ENCODE assay signal across 8 cellular contexts in the genomic region with DNA sequence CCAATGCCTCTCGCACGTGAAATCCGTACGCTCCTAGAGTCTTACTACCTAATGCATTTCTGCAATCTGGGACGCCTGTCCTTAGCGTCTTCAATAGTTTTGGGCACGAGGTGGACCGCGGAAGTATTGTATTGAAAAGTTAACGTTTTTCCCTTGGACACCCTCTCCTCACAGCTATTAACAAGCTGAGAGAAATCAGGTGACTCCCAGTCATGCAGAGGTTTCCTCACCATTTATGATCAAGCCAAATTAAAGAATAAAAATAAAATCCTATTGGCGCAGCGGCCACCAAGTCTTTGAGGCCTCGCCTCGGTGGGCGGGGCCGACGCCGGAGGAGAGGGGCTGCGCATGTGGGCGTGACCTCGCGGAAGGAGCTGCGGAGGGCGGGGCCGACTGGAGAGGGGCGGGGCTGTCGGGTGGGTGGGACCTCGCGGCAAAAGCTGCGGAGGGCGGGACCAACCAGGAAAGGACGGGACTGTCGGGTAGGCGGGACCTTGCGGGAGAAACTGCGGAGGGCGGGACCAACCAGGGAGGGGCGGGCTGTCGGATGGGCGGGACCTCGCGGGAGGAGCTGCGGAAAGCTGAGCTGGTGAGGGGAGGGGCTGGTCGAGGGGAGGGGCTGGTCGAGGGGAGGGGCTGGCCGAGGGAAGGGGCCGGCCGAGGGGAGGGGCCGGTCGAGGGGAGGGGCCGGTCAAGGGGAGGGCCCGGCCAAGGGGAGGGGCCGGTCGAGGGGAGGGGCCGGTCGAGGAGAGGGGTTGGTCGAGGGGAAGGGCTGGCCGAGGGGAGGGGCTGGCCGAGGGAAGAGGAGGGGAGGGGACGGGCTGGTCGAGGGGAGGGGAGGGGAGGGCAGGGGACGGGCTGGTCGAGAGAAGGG. TPM values are rescaled to one million over a fixed set of nuclear protein-coding genes. Genes with fewer than 3 reads are reported as not detected.
DNase-seq lines count a peak whose midpoint lies in the region; ATAC-seq and TF ChIP-seq lines count a peak whose summit lies in the region.

No MANE protein-coding gene starts in this region.

- H3K9ac ChIP-seq in HUES48 (ENCODE audit: low read depth, low read length) = no peak overlapping the region

- H3K27ac ChIP-seq in C4-2B = peak overlapping the region; percentile 69
- H3K27ac ChIP-seq in HUES48 (ENCODE audit: low read depth, low read length) = no peak overlapping the region

- H3K4me3 Mint-ChIP-seq in activated CD8-positive, alpha-beta memory T cell treated with anti-CD3 and anti-CD28 coated beads, Interleukin-2, amount 10 ng/mL, durations not matched to agents 7 days and 5 days = peak overlapping the region; percentile 49
- H3K4me3 Mint-ChIP-seq in effector memory CD8-positive, alpha-beta T cell = peak overlapping the region; percentile 89 to 93
- H3K4me3 Mint-ChIP-seq in memory B cell = peak overlapping the region; percentile 88

- 0 out of 2 replicates have a peak, but pooled peaks cover 3% of the 10 kb centered on the region for H3K36me3 ChIP-seq in HUES48 (ENCODE audit: control insufficient read depth, insufficient read depth, low read length)

- no peak for TF ChIP-seq CTCF in C4-2B (conservative IDR thresholded peaks at IDR 0.05)

- peak overlapping the region; percentile 55 for H3K4me3 ChIP-seq in HUES48 (ENCODE audit: low read depth, low read length)

- CTCF ChIA-PET in activated CD8-positive, alpha-beta memory T cell treated with anti-CD3 and anti-CD28 coated beads, Interleukin-2, amount 10 ng/mL, durations not matched to agents 7 days and 5 days (lab: Charles Lee) = interaction anchor here (0.7 to 1.6 kb wide), 9 partner anchors 11 to 193 kb away, joined by 3 to 10 read pairs (median 4); no protein-coding TSS in a partner anchor

- peaks cover 23% of the 10 kb centered on the region for H3K27me3 ChIP-seq in HUES48 (ENCODE audit: control insufficient read depth, insufficient read depth, low read length)

- peaks cover 7% of the 10 kb centered on the region for H3K4me1 ChIP-seq in HUES48 (ENCODE audit: control insufficient read depth, insufficient read depth, low read length)

- peak; percentile 95 for DNase-seq in NOMO-1 treated with DMSO at 0.1 percent for 48 hours (lab: John Stamatoyannopoulos, UW; ENCODE audit: unreplicated experiment)
- peak; percentile 99 for DNase-seq in activated CD8-positive, alpha-beta memory T cell treated with anti-CD3 and anti-CD28 coated beads, Interleukin-2, amount 10 ng/mL, durations not matched to agents 7 days and 5 days
- DNase-seq in effector memory CD8-positive, alpha-beta T cell = peak; percentile 83 to 85 (median 84)
- peak; percentile 78 to 85 for DNase-seq in memory B cell (ENCODE audit: low spot score in 2 of 2)
- peak; percentile 92 to 97 (median 93) for DNase-seq in stimulated activated CD4-positive, alpha-beta T cell treated with anti-CD3 and anti-CD28 coated beads, TNF-alpha, amount 100 ng/mL, for 24 hours (ENCODE audit: low read depth in 3 of 3)

- H3K9me3 Mint-ChIP-seq in activated CD8-positive, alpha-beta memory T cell treated with anti-CD3 and anti-CD28 coated beads, Interleukin-2, amount 10 ng/mL, durations not matched to agents 7 days and 5 days (ENCODE audit: low read depth) = no peaks in the 10 kb centered on the region
- H3K9me3 Mint-ChIP-seq in effector memory CD8-positive, alpha-beta T cell = no peaks in the 10 kb centered on the region
- no peaks in the 10 kb centered on the region for H3K9me3 Mint-ChIP-seq in memory B cell

- H3K27me3 Mint-ChIP-seq in activated CD8-positive, alpha-beta memory T cell treated with anti-CD3 and anti-CD28 coated beads, Interleukin-2, amount 10 ng/mL, durations not matched to agents 7 days and 5 days = peaks cover 13% of the 10 kb centered on the region
- H3K27me3 Mint-ChIP-seq in effector memory CD8-positive, alpha-beta T cell = peaks cover 0 to 8% of the 10 kb centered on the region in 2 donors
- peaks cover 3% of the 10 kb centered on the region for H3K27me3 Mint-ChIP-seq in memory B cell

- peak; percentile 50 for ATAC-seq in GM21367 (IDR thresholded peaks at IDR 0.05; ENCODE audit: unreplicated experiment)
- peak; percentile 77 for ATAC-seq in activated CD8-positive, alpha-beta memory T cell treated with anti-CD3 and anti-CD28 coated beads, Interleukin-2, amount 10 ng/mL, durations not matched to agents 7 days and 5 days
- ATAC-seq in effector memory CD8-positive, alpha-beta T cell (replicated peaks) = peak; percentile 53
- peak; percentile 57 for ATAC-seq in memory B cell (ENCODE audit: low read depth)

- H3K27ac Mint-ChIP-seq in activated CD8-positive, alpha-beta memory T cell treated with anti-CD3 and anti-CD28 coated beads, Interleukin-2, amount 10 ng/mL, durations not matched to agents 7 days and 5 days = peak overlapping the region; percentile 9
- peak overlapping the region; percentile 87 to 91 for H3K27ac Mint-ChIP-seq in effector memory CD8-positive, alpha-beta T cell
- peak overlapping the region; percentile 55 for H3K27ac Mint-ChIP-seq in memory B cell

- H3K36me3 Mint-ChIP-seq in activated CD8-positive, alpha-beta memory T cell treated with anti-CD3 and anti-CD28 coated beads, Interleukin-2, amount 10 ng/mL, durations not matched to agents 7 days and 5 days = peaks cover 5% of the 10 kb centered on the region
- peaks cover 65% of the 10 kb centered on the region for H3K36me3 Mint-ChIP-seq in effector memory CD8-positive, alpha-beta T cell (ENCODE audit: insufficient read depth)
- peaks cover 2% of the 10 kb centered on the region for H3K36me3 Mint-ChIP-seq in memory B cell

- peaks cover 25% of the 10 kb centered on the region for H3K4me1 Mint-ChIP-seq in activated CD8-positive, alpha-beta memory T cell treated with anti-CD3 and anti-CD28 coated beads, Interleukin-2, amount 10 ng/mL, durations not matched to agents 7 days and 5 days
- peaks cover 43 to 52% of the 10 kb centered on the region in 2 donors for H3K4me1 Mint-ChIP-seq in effector memory CD8-positive, alpha-beta T cell (ENCODE audit: low read depth in 2 of 2)
- H3K4me1 Mint-ChIP-seq in memory B cell = peaks cover 19% of the 10 kb centered on the region

- no peaks in the 10 kb centered on the region for H3K9me3 ChIP-seq in HUES48 (ENCODE audit: control insufficient read depth, insufficient read depth, low read length)

RNA-seq across cellular contexts. Expression of a gene that starts 1.1 kb away (rescaled TPM):
- 100 to 1,000 TPM; 213 to 234 TPM for total RNA-seq in activated CD8-positive, alpha-beta memory T cell treated with anti-CD3 and anti-CD28 coated beads, Interleukin-2, amount 10 ng/mL, durations not matched to agents 7 days and 5 days

Comparison
In these comparisons a context has a peak if more than half of its experiments do, and no peak if none do; other contexts are left out.
1. H3K27ac Mint-ChIP-seq: peak in every context shown above with its lines; median percentile 89 in effector memory CD8-positive, alpha-beta T cell; 55 in memory B cell; 9 in activated CD8-positive, alpha-beta memory T cell treated with anti-CD3 and anti-CD28 coated beads, Interleukin-2, amount 10 ng/mL, durations not matched to agents 7 days and 5 days.